Comparison of ENCODE assay signal across 8 cellular contexts in the genomic region with DNA sequence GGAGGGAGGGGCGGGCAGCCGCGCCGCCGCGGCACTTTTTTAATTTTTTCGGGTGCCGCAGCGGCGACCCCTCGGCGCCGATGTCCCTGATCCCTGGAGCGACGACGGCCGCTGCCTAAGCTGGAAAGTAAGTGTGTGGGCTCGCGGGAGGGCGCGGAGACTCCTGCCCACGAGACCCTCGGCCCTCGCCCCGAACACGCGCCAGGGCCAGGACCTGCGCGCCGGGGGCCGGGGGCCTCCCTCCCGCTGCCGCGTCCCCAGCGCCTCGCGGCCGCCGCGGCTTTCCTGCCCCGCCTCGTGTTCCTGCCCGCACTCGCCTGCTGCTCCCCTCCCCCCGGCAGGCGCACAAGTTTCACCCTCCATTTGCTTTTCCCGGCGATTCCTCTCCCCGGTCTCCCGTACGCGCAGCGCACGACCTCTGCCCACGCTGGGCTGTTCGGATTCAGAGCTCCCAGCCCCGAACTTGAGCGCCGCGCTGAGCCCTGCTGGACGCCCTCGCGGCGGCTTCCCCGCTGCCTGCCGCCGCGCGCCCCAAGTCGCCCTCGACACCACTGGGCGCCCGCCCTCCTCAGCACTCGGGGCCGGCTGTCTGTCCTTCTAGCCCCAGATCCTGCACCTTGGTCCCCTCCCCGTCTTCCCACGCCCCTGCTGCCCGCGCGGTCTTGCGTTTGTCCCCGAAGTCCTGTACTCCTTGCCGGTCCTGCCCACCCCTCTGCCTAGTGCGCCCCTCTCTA. TPM values are rescaled to one million over a fixed set of nuclear protein-coding genes. Genes with fewer than 3 reads are reported as not detected.
DNase-seq lines count a peak whose midpoint lies in the region; ATAC-seq, FAIRE-seq and TF ChIP-seq lines count a peak whose summit lies in the region.

No MANE protein-coding gene starts in this region.

- H2AFZ ChIP-seq in hepatocyte: peak overlapping the region; percentile 95

- H3K36me3 ChIP-seq in hepatocyte (replicated peaks; ENCODE audit: insufficient read depth, low read depth): no peaks in the 10 kb centered on the region

- FAIRE-seq in D721Med (lab: Jason Lieb, UNC): no peak

- H3K4me1 ChIP-seq in hepatocyte (ENCODE audit: insufficient read depth): peaks cover 12% of the 10 kb centered on the region

- H3K9me3 ChIP-seq in hepatocyte (ENCODE audit: low read depth): no peaks in the 10 kb centered on the region

- H3K27ac ChIP-seq in hepatocyte: peak overlapping the region; percentile 98

- WGBS in hepatocyte (ENCODE audit: low lambda C conversion rate, missing lambda C conversion rate): under 1% methylated on average over 31 of the region's 84 CpGs

- TF ChIP-seq CTCF in hepatocyte (IDR thresholded peaks at IDR 0.05; ENCODE audit: poor library complexity): no peak
- TF ChIP-seq CTCF in D721Med (IDR thresholded peaks at IDR 0.05; ENCODE audit: insufficient read depth, missing control alignments): no peak

- peak overlapping the region; percentile 88 for H3K4me2 ChIP-seq in hepatocyte

- no peaks in the 10 kb centered on the region for H3K27me3 ChIP-seq in hepatocyte

- no peaks in the 10 kb centered on the region for H3K9me2 ChIP-seq in hepatocyte (replicated peaks; ENCODE audit: insufficient read depth)

- DNase-seq in ELR (ENCODE audit: low read depth) (peak; percentile 76), KBM-7 (peak; percentile 72), T-helper 1 cell (peak; percentile 19 to 50 (median 35)), amygdala (lab: John Stamatoyannopoulos, UW) (peak in 47 of 56 donors; percentile 23 to 81 (median 57)), hepatocyte (ENCODE audit: low spot score) (peak; percentile 82), renal cortical epithelial cell (ENCODE audit: low read depth) (peak; percentile 33), D721Med (ENCODE audit: insufficient read length, low spot score) (no peak)

- ATAC-seq in GM21786 (IDR thresholded peaks at IDR 0.05; ENCODE audit: unreplicated experiment): peak; percentile 25

- peak overlapping the region; percentile 98 for H3K4me3 ChIP-seq in hepatocyte

- peaks cover 40% of the 10 kb centered on the region for H3K79me2 ChIP-seq in hepatocyte

- in situ Hi-C loops in KBM-7 (cut with MboI; ENCODE audit: low pct_unique_long_range_greater_than_20kb, low sequenced_read_pairs): loop anchor here (25.0 kb wide), 1 partner anchor 420 kb away; no protein-coding TSS in a partner anchor

- H4K20me1 ChIP-seq in hepatocyte (ENCODE audit: insufficient read depth, poor library complexity, severe bottlenecking): peaks cover 26% of the 10 kb centered on the region

RNA-seq across cellular contexts. Expression of gene PKP4, which starts 0.5 kb away (rescaled TPM):
- 32.2 and 43.3 TPM in 2 replicates for total RNA-seq in hepatocyte
- polyA plus RNA-seq in hepatocyte: 7.5 and 10.6 TPM in 2 replicates
- total RNA-seq in renal cortical epithelial cell: 45.3 and 149 TPM in 2 replicates

RNA-seq across cellular contexts. Expression of gene CCDC148, which starts 0.7 kb away (rescaled TPM):
- total RNA-seq in hepatocyte (1.6 and 2.2 TPM in 2 replicates), renal cortical epithelial cell (4.9 and 16.0 TPM in 2 replicates)
- polyA plus RNA-seq in hepatocyte: 0.62 and 1.7 TPM in 2 replicates
